ENCODE assay signal across 8 cellular contexts in the genomic region with DNA sequence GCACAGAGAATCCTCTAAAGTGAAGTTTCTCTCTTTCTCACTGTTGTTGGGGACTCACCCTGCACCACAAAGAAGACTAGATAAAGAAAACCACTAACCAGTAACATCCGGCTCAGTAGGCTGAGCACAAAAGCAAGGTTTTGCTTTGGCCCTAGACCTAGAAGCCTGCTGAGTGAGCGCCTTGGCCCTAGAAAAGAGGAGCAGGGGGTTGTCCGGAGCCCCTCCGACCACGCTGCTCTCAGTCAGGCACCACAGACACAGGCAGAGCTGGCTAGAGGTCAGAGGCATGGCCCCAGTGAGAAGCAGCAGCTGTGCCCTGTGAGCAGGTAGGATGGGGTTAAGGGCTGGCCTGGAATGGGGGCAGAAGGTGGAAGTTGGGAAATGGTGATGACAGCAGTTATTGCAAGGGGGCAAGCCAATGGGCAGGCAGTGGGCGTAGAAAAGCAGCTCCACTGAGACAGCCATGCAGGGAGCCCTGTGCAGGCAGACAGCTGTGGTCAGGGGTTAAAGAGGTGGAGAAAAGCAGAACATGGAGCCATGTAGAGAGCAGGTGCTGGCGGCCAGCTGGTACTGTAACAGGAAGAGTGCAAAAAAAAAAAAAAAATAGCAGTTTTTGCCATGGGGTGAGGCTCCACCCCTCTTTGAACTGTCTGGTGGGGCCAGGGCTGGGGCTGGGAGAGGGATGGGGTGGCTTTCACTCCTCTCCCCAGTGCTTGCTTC. TPM values are rescaled to one million over a fixed set of nuclear protein-coding genes. Genes with fewer than 3 reads are reported as not detected.
DNase-seq lines count a peak whose midpoint lies in the region; ATAC-seq, FAIRE-seq and TF ChIP-seq lines count a peak whose summit lies in the region.

No MANE protein-coding gene starts in this region.

- DNase-seq in activated gamma-delta T cell treated with Interleukin-2 at 50 U/mL for 16 hours, result peak; percentile 49
- no peak for DNase-seq in activated gamma-delta T cell (lab: John Stamatoyannopoulos, UW)
- DNase-seq in SIG-M5 treated with dmso at 0.1 percent for 504 hours (lab: John Stamatoyannopoulos, UW; ENCODE audit: unreplicated experiment), result peak; percentile 92
- no peak for DNase-seq in astrocyte (ENCODE audit: low read depth)
- peak; percentile 17 for DNase-seq in stimulated activated CD4-positive, alpha-beta T cell treated with anti-CD3 and anti-CD28 coated beads, Interleukin-2, amount 100 ng/mL, for 4 hours (ENCODE audit: low read depth)
- DNase-seq in AG08395 (ENCODE audit: low spot score), result no peak
- no peak for DNase-seq in DMS153 (lab: John Stamatoyannopoulos, UW)

- no peaks in the 10 kb centered on the region for H4K20me1 ChIP-seq in astrocyte (ENCODE audit: insufficient read depth, low read length)

- H3K36me3 Mint-ChIP-seq in astrocyte (ENCODE audit: low read depth, unreplicated experiment), result no peaks in the 10 kb centered on the region

- no peaks in the 10 kb centered on the region for H3K9me3 Mint-ChIP-seq in astrocyte (ENCODE audit: unreplicated experiment)

- H3K9me3 ChIP-seq in astrocyte (ENCODE audit: insufficient read depth, low read depth, low read length), result no peaks in the 10 kb centered on the region

- H3K27ac Mint-ChIP-seq in astrocyte (ENCODE audit: unreplicated experiment), result peak overlapping the region; percentile 18

- no peak overlapping the region for H3K4me2 ChIP-seq in astrocyte (ENCODE audit: low read length)

- H3K9ac ChIP-seq in astrocyte (ENCODE audit: low read length), result no peak overlapping the region

- no peak overlapping the region for H3K4me3 ChIP-seq in astrocyte (ENCODE audit: insufficient read depth, low read depth, low read length)

- TF ChIP-seq CTCF in astrocyte (IDR thresholded peaks at IDR 0.05; ENCODE audit: insufficient read depth, low read depth, low read length), result no peak

- FAIRE-seq in astrocyte (lab: Jason Lieb, UNC), result no peak

- H3K27ac ChIP-seq in astrocyte (ENCODE audit: low read depth, low read length), result no peak overlapping the region

- peaks cover 24% of the 10 kb centered on the region for H3K27me3 Mint-ChIP-seq in astrocyte (ENCODE audit: low read depth, unreplicated experiment)

- H3K36me3 ChIP-seq in astrocyte (ENCODE audit: insufficient read depth, low read length), result no peaks in the 10 kb centered on the region

- no peak overlapping the region for H3K4me3 Mint-ChIP-seq in astrocyte (ENCODE audit: unreplicated experiment)

- peak; percentile 89 for ATAC-seq in HG03095 (IDR thresholded peaks at IDR 0.05; ENCODE audit: unreplicated experiment)

- no peaks in the 10 kb centered on the region for H3K79me2 ChIP-seq in astrocyte (ENCODE audit: insufficient read depth, low read length)

- no peaks in the 10 kb centered on the region for H3K4me1 ChIP-seq in astrocyte (ENCODE audit: insufficient read depth, low read length)

- H3K27me3 ChIP-seq in astrocyte (ENCODE audit: insufficient read depth, low read length), result no peaks in the 10 kb centered on the region

- H3K4me1 Mint-ChIP-seq in astrocyte (ENCODE audit: low read depth, unreplicated experiment), result peaks cover 12% of the 10 kb centered on the region

- no peak overlapping the region for H2AFZ ChIP-seq in astrocyte (ENCODE audit: low read depth, low read length)

RNA-seq across cellular contexts. Expression of gene SLC14A1, which starts 36.9 kb away (rescaled TPM):
- not detected in 2 replicates for total RNA-seq in astrocyte

Comparison
In these comparisons a context has a peak if more than half of its experiments do, and no peak if none do; other contexts are left out.
1. DNase-seq: peak in activated gamma-delta T cell treated with Interleukin-2 at 50 U/mL for 16 hours (single experiment), SIG-M5 treated with dmso at 0.1 percent for 504 hours (single experiment) and stimulated activated CD4-positive, alpha-beta T cell treated with anti-CD3 and anti-CD28 coated beads, Interleukin-2, amount 100 ng/mL, for 4 hours (single experiment); none in activated gamma-delta T cell (single experiment), astrocyte (single experiment), AG08395 (single experiment) and DMS153 (single experiment).